In the genomic region with DNA sequence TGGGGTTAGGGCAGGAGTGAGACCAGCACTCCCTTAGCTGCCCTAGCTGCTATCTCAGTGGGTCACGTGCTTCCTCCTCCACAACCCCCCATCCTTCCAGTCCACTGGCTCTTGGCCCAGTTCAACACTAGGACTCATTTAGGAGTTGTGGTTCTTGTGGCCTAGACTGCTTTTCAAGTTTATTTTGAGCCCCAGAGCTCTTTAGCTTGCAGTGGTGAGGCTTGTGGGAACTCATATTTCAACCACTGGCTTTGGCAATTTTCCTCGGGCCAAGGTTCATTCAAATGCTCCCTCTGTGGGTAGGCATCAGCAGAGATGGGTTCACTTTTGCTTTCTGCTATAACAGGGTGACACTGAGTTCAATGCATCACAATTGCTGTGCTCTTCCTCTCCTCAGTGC, we compare ENCODE assay signal across 17 cellular contexts.
A peak's percentile ranks its signal among the peaks of the same experiment; 100 is the strongest.
DNase-seq lines count a peak whose midpoint lies in the region; ATAC-seq, FAIRE-seq and TF ChIP-seq lines count a peak whose summit lies in the region.
"Had no signal": no experiment of that assay in that cellular context is flagged by ENCODE, and none has a peak within 500 bp of the region (broad histone marks: within the 10 kb centered on the region; RNA-seq: fewer than 3 reads in every experiment).

No MANE protein-coding gene starts in this region.

- H3K4me1 ChIP-seq in GM12878 (ENCODE audit: control insufficient read depth, insufficient read depth, low read length): no peaks in the 10 kb centered on the region
- no peaks in the 10 kb centered on the region for H3K4me1 ChIP-seq in neural progenitor cell
- no peaks in the 10 kb centered on the region for H3K4me1 ChIP-seq in CD8-positive, alpha-beta T cell (ENCODE audit: insufficient read depth, low read length)
- H3K4me1 ChIP-seq: tibial artery had no signal

- no peak for TF ChIP-seq CTCF in GM12878 (IDR thresholded peaks at IDR 0.05 in 2 of 3, conservative IDR thresholded peaks at IDR 0.05 in 1 of 3; ENCODE audit: control insufficient read depth in 2 of 3, extremely low read depth in 1 of 3, insufficient read depth in 1 of 3, low read depth in 3 of 3, low read length in 3 of 3)
- no peak for TF ChIP-seq CTCF in neural progenitor cell (IDR thresholded peaks at IDR 0.05)
- TF ChIP-seq CTCF in type B pancreatic cell (conservative IDR thresholded peaks at IDR 0.05): no peak
- no peak for TF ChIP-seq CTCF in CD8-positive, alpha-beta T cell (IDR thresholded peaks at IDR 0.05)

- no peak for TF ChIP-seq RAD21 in GM12878 (IDR thresholded peaks at IDR 0.05; ENCODE audit: insufficient read depth, low read depth, low read length)

- H3K27me3 Mint-ChIP-seq in neural progenitor cell (ENCODE audit: insufficient read depth, low read depth) (peaks cover 2% of the 10 kb centered on the region), type B pancreatic cell (no peaks in the 10 kb centered on the region)
- no peaks in the 10 kb centered on the region for H3K27me3 Mint-ChIP-seq in CD8-positive, alpha-beta T cell (ENCODE audit: low read depth)

- H3K27me3 ChIP-seq in GM12878 (replicated peaks in 1 of 2; ENCODE audit: control insufficient read depth in 2 of 2, insufficient read depth in 2 of 2, low read length in 1 of 2) (no peaks in the 10 kb centered on the region), neural progenitor cell (no peaks in the 10 kb centered on the region)
- no peaks in the 10 kb centered on the region for H3K27me3 ChIP-seq in CD8-positive, alpha-beta T cell (ENCODE audit: insufficient read depth, low read length)
- H3K27me3 ChIP-seq: tibial artery had no signal

- SMC1A ChIA-PET in GM12878 (lab: Charles Lee; ENCODE audit: uncharacterized antibody, unreplicated experiment): no interaction called here

- H3K9me3 ChIP-seq in GM12878 (replicated peaks; ENCODE audit: control insufficient read depth, insufficient read depth, low read length) (no peaks in the 10 kb centered on the region), neural progenitor cell (ENCODE audit: low read depth) (no peaks in the 10 kb centered on the region)
- H3K9me3 ChIP-seq in CD8-positive, alpha-beta T cell (ENCODE audit: low read length): no peaks in the 10 kb centered on the region
- H3K9me3 ChIP-seq: mucosa of descending colon, tibial artery had no signal

- H3K79me2 ChIP-seq in GM12878 (ENCODE audit: control insufficient read depth, insufficient read depth, low read length) (no peaks in the 10 kb centered on the region), neural progenitor cell (ENCODE audit: low read depth) (no peaks in the 10 kb centered on the region)

- H3F3A ChIP-seq in neural progenitor cell (ENCODE audit: low read depth): no peaks in the 10 kb centered on the region

- no peak for TF ChIP-seq POLR2A in H54 (IDR thresholded peaks at IDR 0.05; ENCODE audit: low read depth, low read length)
- TF ChIP-seq POLR2A in GM12878 (IDR thresholded peaks at IDR 0.05; ENCODE audit: low read depth, low read length): no peak

- H3K4me3 ChIP-seq in GM12878: no peak overlapping the region
- H3K4me3 ChIP-seq in neural progenitor cell: no peak overlapping the region
- no peak overlapping the region for H3K4me3 ChIP-seq in CD8-positive, alpha-beta T cell (ENCODE audit: low read depth, low read length)
- H3K4me3 ChIP-seq: mucosa of descending colon, tibial artery had no signal

- WGBS in GM12878 (ENCODE audit: insufficient coverage, insufficient replicate concordance, low lambda C conversion rate, missing lambda C conversion rate): 0% methylated on average over 2 of the region's 2 CpGs

- RAD21 ChIA-PET in GM12878 (lab: Charles Lee; ENCODE audit: unreplicated experiment): no interaction called here

- H3K27ac ChIP-seq in GM12878 (ENCODE audit: control insufficient read depth, insufficient read depth) (no peak overlapping the region), neural progenitor cell (no peak overlapping the region)
- H3K27ac ChIP-seq in CD8-positive, alpha-beta T cell (ENCODE audit: low read depth, low read length): no peak overlapping the region
- H3K27ac ChIP-seq: tibial artery had no signal

- H3K9ac ChIP-seq in GM12878 (ENCODE audit: control insufficient read depth, insufficient read depth, low read length) (no peak overlapping the region), neural progenitor cell (no peak overlapping the region)

- H2AFZ ChIP-seq in GM12878 (ENCODE audit: control insufficient read depth, low read depth, low read length) (no peak overlapping the region), neural progenitor cell (replicated peaks) (no peak overlapping the region)

- H3K4me1 Mint-ChIP-seq in neural progenitor cell: no peaks in the 10 kb centered on the region
- no peaks in the 10 kb centered on the region for H3K4me1 Mint-ChIP-seq in type B pancreatic cell (ENCODE audit: unreplicated experiment)
- no peaks in the 10 kb centered on the region for H3K4me1 Mint-ChIP-seq in CD8-positive, alpha-beta T cell (ENCODE audit: low read depth)

- POLR2A ChIA-PET in GM12878 (lab: Charles Lee): no interaction called here
- POLR2A ChIA-PET in CD8-positive, alpha-beta T cell (lab: Charles Lee): no interaction called here

- in situ Hi-C loops in GM12878 (cut with MboI): no loop called here

- H3K4me3 Mint-ChIP-seq in neural progenitor cell: peak overlapping the region; percentile 18
- H3K4me3 Mint-ChIP-seq in type B pancreatic cell: no peak overlapping the region
- H3K4me3 Mint-ChIP-seq in CD8-positive, alpha-beta T cell: no peak overlapping the region

- no TSS peak for BruUV-seq in GM12878 (replicated peaks; lab: Mats Ljungman, UMichigan)

- FAIRE-seq in H54 (lab: Jason Lieb, UNC): peak; percentile 97
- no peak for FAIRE-seq in GM12878 (lab: Jason Lieb, UNC)

- H4K20me1 ChIP-seq in GM12878 (ENCODE audit: control insufficient read depth, insufficient read depth) (no peaks in the 10 kb centered on the region), neural progenitor cell (ENCODE audit: low read depth) (no peaks in the 10 kb centered on the region)

- H3K36me3 Mint-ChIP-seq in neural progenitor cell: no peaks in the 10 kb centered on the region
- no peaks in the 10 kb centered on the region for H3K36me3 Mint-ChIP-seq in type B pancreatic cell
- H3K36me3 Mint-ChIP-seq in CD8-positive, alpha-beta T cell: no peaks in the 10 kb centered on the region

- H3K9me3 Mint-ChIP-seq in neural progenitor cell (peaks cover 6% of the 10 kb centered on the region), type B pancreatic cell (no peaks in the 10 kb centered on the region)
- H3K9me3 Mint-ChIP-seq in CD8-positive, alpha-beta T cell: peaks cover 9% of the 10 kb centered on the region

- CTCF ChIA-PET in GM12878 (lab: Yijun Ruan, JAX): no interaction called here
- CTCF ChIA-PET in CD8-positive, alpha-beta T cell (lab: Charles Lee): no interaction called here

- no peak overlapping the region for H3K27ac Mint-ChIP-seq in neural progenitor cell
- no peak overlapping the region for H3K27ac Mint-ChIP-seq in type B pancreatic cell
- no peak overlapping the region for H3K27ac Mint-ChIP-seq in CD8-positive, alpha-beta T cell

- H3K4me2 ChIP-seq in GM12878 (ENCODE audit: control insufficient read depth, insufficient read depth) (no peak overlapping the region), neural progenitor cell (no peak overlapping the region)

- TF ChIP-seq EP300 in GM12878 (IDR thresholded peaks at IDR 0.05; ENCODE audit: borderline replicate concordance in 1 of 2, control insufficient read depth in 1 of 2, low read depth in 2 of 2, low read length in 2 of 2): no peak

- no peaks in the 10 kb centered on the region for H3K36me3 ChIP-seq in GM12878 (ENCODE audit: control insufficient read depth in 2 of 2, insufficient read depth in 2 of 2, low read length in 1 of 2)
- no peaks in the 10 kb centered on the region for H3K36me3 ChIP-seq in neural progenitor cell
- H3K36me3 ChIP-seq in CD8-positive, alpha-beta T cell (ENCODE audit: insufficient read depth, low read length): no peaks in the 10 kb centered on the region
- H3K36me3 ChIP-seq: tibial artery had no signal

- peak; percentile 47 for ATAC-seq in GM12878
- no peak for ATAC-seq in GM19467 (IDR thresholded peaks at IDR 0.05; ENCODE audit: unreplicated experiment)
- ATAC-seq in CD8-positive, alpha-beta T cell: no peak
- ATAC-seq: mucosa of descending colon, Right ventricle myocardium inferior had no signal

- intact Hi-C loops in GM12878 (cut with micrococcal nuclease; ENCODE audit: unreplicated experiment): no loop called here
- intact Hi-C loops in CD8-positive, alpha-beta T cell (cut with DNase I, micrococcal nuclease): no loop called here

- no peak for DNase-seq in H54 (ENCODE audit: insufficient read length, low spot score)
- peak; percentile 52 for DNase-seq in NCI-H226
- no peak for DNase-seq in GM12878 (ENCODE audit: low read depth, low spot score)
- no peak for DNase-seq in neural progenitor cell (ENCODE audit: low spot score)
- DNase-seq in EL: no peak
- no peak for DNase-seq in type B pancreatic cell (ENCODE audit: extremely low spot score, unreplicated experiment)
- DNase-seq in CD8-positive, alpha-beta T cell: no peak
- DNase-seq: aorta; DND-41; effector CD8-positive, alpha-beta T cell; islet precursor cell; mucosa of descending colon; NCI-H1930; NCI-H524 treated with DMSO at 0.1 percent for 48 hours; tibial artery had no signal

TF ChIP-seq in GM12878, 131 proteins besides CTCF, POLR2A, EP300 and RAD21:
- TF ChIP-seq E2F8 (IDR thresholded peaks at IDR 0.05; ENCODE audit: low read depth, partially characterized antibody) (no peak), BHLHE40 (IDR thresholded peaks at IDR 0.05; ENCODE audit: borderline replicate concordance in 1 of 2, low read depth in 2 of 2, low read length in 1 of 2) (peak in 1 of 2 experiments; percentile 39; a peak in 1 of 4 replicates)
